1 cellular context compared by ENCODE assay signal in genomic region chr17:57396515-57396921, GRCh38.
TF ChIP-seq lines count a peak whose summit lies in the region.

No MANE protein-coding gene starts in this region.

TF ChIP-seq in GM23338, 12 proteins besides CTCF, POLR2A, EP300 and RAD21 (continued from another document):
- TF ChIP-seq, protein P1, sequence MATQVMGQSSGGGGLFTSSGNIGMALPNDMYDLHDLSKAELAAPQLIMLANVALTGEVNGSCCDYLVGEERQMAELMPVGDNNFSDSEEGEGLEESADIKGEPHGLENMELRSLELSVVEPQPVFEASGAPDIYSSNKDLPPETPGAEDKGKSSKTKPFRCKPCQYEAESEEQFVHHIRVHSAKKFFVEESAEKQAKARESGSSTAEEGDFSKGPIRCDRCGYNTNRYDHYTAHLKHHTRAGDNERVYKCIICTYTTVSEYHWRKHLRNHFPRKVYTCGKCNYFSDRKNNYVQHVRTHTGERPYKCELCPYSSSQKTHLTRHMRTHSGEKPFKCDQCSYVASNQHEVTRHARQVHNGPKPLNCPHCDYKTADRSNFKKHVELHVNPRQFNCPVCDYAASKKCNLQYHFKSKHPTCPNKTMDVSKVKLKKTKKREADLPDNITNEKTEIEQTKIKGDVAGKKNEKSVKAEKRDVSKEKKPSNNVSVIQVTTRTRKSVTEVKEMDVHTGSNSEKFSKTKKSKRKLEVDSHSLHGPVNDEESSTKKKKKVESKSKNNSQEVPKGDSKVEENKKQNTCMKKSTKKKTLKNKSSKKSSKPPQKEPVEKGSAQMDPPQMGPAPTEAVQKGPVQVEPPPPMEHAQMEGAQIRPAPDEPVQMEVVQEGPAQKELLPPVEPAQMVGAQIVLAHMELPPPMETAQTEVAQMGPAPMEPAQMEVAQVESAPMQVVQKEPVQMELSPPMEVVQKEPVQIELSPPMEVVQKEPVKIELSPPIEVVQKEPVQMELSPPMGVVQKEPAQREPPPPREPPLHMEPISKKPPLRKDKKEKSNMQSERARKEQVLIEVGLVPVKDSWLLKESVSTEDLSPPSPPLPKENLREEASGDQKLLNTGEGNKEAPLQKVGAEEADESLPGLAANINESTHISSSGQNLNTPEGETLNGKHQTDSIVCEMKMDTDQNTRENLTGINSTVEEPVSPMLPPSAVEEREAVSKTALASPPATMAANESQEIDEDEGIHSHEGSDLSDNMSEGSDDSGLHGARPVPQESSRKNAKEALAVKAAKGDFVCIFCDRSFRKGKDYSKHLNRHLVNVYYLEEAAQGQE (IDR thresholded peaks at IDR 0.05; ENCODE audit: unreplicated experiment): no peak
- TF ChIP-seq CREB1 (CRISPR knock-in tag; IDR thresholded peaks at IDR 0.05; ENCODE audit: low read depth) (no peak), NANOG (IDR thresholded peaks at IDR 0.05; ENCODE audit: borderline replicate concordance) (no peak), POLR2AphosphoS5 (IDR thresholded peaks at IDR 0.05; ENCODE audit: low read depth) (no peak), EZH2 (IDR thresholded peaks at IDR 0.05; ENCODE audit: low read depth, unreplicated experiment) (no peak)
- TF ChIP-seq, protein P2, sequence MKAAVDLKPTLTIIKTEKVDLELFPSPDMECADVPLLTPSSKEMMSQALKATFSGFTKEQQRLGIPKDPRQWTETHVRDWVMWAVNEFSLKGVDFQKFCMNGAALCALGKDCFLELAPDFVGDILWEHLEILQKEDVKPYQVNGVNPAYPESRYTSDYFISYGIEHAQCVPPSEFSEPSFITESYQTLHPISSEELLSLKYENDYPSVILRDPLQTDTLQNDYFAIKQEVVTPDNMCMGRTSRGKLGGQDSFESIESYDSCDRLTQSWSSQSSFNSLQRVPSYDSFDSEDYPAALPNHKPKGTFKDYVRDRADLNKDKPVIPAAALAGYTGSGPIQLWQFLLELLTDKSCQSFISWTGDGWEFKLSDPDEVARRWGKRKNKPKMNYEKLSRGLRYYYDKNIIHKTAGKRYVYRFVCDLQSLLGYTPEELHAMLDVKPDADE (IDR thresholded peaks at IDR 0.05): no peak
TF ChIP-seq in GM23338: peak in this region for 0.
